In genomic region chr1:66197120-66197519, GRCh38 we compare ENCODE assay signal across 19 cellular contexts.
DNase-seq lines count a peak whose midpoint lies in the region; ATAC-seq and TF ChIP-seq lines count a peak whose summit lies in the region.
"Had no signal": no experiment of that assay in that cellular context is flagged by ENCODE, and none has a peak within 500 bp of the region (broad histone marks: within the 10 kb centered on the region; RNA-seq: fewer than 3 reads in every experiment).

No MANE protein-coding gene starts in this region.

- POLR2A ChIA-PET in A673 (lab: Charles Lee; ENCODE audit: low non-redundant PET) (no interaction called here), SK-N-SH (lab: Yijun Ruan, JAX) (no interaction called here)

- TF ChIP-seq EP300 in SK-N-SH (IDR thresholded peaks at IDR 0.05; ENCODE audit: borderline replicate concordance in 1 of 2, low read depth in 1 of 2, low read length in 1 of 2), result peak in 1 of 2 experiments; percentile 51; a peak in 1 of 4 replicates

- no peaks in the 10 kb centered on the region for H4K20me1 ChIP-seq in SK-N-SH (ENCODE audit: insufficient read depth)
- H4K20me1 ChIP-seq: BLaER1 treated with 17β-estradiol and CSF1 and Interleukin-3, amounts not matched to agents 10 nM and 100 nM had no signal

- H3K79me2 ChIP-seq in SK-N-SH (ENCODE audit: insufficient read depth), result no peaks in the 10 kb centered on the region

- intact Hi-C loops in A673 (cut with micrococcal nuclease; ENCODE audit: unreplicated experiment) (no loop called here), cardiac septum (cut with DNase I) (no loop called here)

- 40% methylated on average over 4 of the region's 4 CpGs for WGBS in SK-N-SH (ENCODE audit: low lambda C conversion rate)

- DNase-seq in A673 (ENCODE audit: low spot score) (no peak), SK-N-SH (no peak), cardiac septum (ENCODE audit: low spot score) (no peak), GM03348 (ENCODE audit: low spot score) (no peak)
- DNase-seq: CD8-positive, alpha-beta T cell; COR-L47; DMS 273 treated with DMSO at 0.1 percent for 48 hours; DMS53; DND-41; EL; HCEC 1CT had no signal

- no peak overlapping the region for H3K9ac ChIP-seq in SK-N-SH
- H3K9ac ChIP-seq: BLaER1 treated with 17β-estradiol and CSF1 and Interleukin-3, amounts not matched to agents 10 nM and 100 nM had no signal

- H3K27ac ChIP-seq in A673 (ENCODE audit: low read depth, low read length, poor library complexity, severe bottlenecking) (peak overlapping the region; percentile 4), SK-N-SH (ENCODE audit: low read depth in 2 of 2, low read length in 1 of 2) (peak overlapping the region; percentile 27 to 87; a peak in 3 of 4 replicates), cingulate gyrus (ENCODE audit: low read depth, low read length) (peak overlapping the region; percentile 57), temporal lobe (ENCODE audit: low read depth, low read length) (peak overlapping the region; percentile 17)
- H3K27ac ChIP-seq: 22Rv1; BLaER1 treated with 17β-estradiol and CSF1 and Interleukin-3, amounts not matched to agents 10 nM and 100 nM had no signal

- H2AFZ ChIP-seq in SK-N-SH (ENCODE audit: low read depth), result no peak overlapping the region; the same call in 1 of the 2 replicates
- H2AFZ ChIP-seq: GM23338 had no signal

- no TSS peak for BruUV-seq in A673 (replicated peaks; lab: Mats Ljungman, UMichigan)

- no peak for ATAC-seq in HG02759 (IDR thresholded peaks at IDR 0.05; ENCODE audit: unreplicated experiment)
- ATAC-seq: A549; CD8-positive, alpha-beta T cell; GM23338; HepG2 had no signal

- H3K36me3 ChIP-seq in A673 (ENCODE audit: insufficient read depth, low read length, poor library complexity, severe bottlenecking) (no peaks in the 10 kb centered on the region), SK-N-SH (replicated peaks in 1 of 2; ENCODE audit: control insufficient read depth in 1 of 2, insufficient read depth in 2 of 2, low read length in 1 of 2) (no peaks in the 10 kb centered on the region)
- H3K36me3 ChIP-seq: BLaER1 treated with 17β-estradiol and CSF1 and Interleukin-3, amounts not matched to agents 10 nM and 100 nM had no signal

- H3K4me3 ChIP-seq in A673 (ENCODE audit: low read depth, low read length, poor library complexity, severe bottlenecking) (no peak overlapping the region), SK-N-SH (ENCODE audit: low read depth in 2 of 2, low read length in 1 of 2) (no peak overlapping the region)
- H3K4me3 ChIP-seq: A549; BLaER1 treated with 17β-estradiol and CSF1 and Interleukin-3, amounts not matched to agents 10 nM and 100 nM; GM23338 had no signal

- H3F3A ChIP-seq in SK-N-SH (replicated peaks; ENCODE audit: insufficient read depth), result no peaks in the 10 kb centered on the region

- no peak overlapping the region for H3K4me2 ChIP-seq in SK-N-SH
- H3K4me2 ChIP-seq: BLaER1 treated with 17β-estradiol and CSF1 and Interleukin-3, amounts not matched to agents 10 nM and 100 nM; GM23338 had no signal

- CTCF ChIA-PET in A673 (lab: Charles Lee) (no interaction called here), SK-N-SH (lab: Yijun Ruan, JAX) (interaction anchor here (1.0 to 3.9 kb wide), 3 partner anchors 45 to 252 kb away, joined by 3 to 28 read pairs (median 3); no protein-coding TSS in a partner anchor)

- H3K27me3 ChIP-seq in A673 (replicated peaks; ENCODE audit: insufficient read depth, low read depth, low read length, poor library complexity), result no peaks in the 10 kb centered on the region
- H3K27me3 ChIP-seq in SK-N-SH (ENCODE audit: insufficient read depth), result no peaks in the 10 kb centered on the region
- H3K27me3 ChIP-seq: BLaER1 treated with 17β-estradiol and CSF1 and Interleukin-3, amounts not matched to agents 10 nM and 100 nM had no signal

- H3K9me3 ChIP-seq in A673 (ENCODE audit: low read depth, low read length, poor library complexity, severe bottlenecking), result no peaks in the 10 kb centered on the region
- no peaks in the 10 kb centered on the region for H3K9me3 ChIP-seq in SK-N-SH
- H3K9me3 ChIP-seq: A549; BLaER1 treated with 17β-estradiol and CSF1 and Interleukin-3, amounts not matched to agents 10 nM and 100 nM had no signal

- TF ChIP-seq RAD21 in SK-N-SH (IDR thresholded peaks at IDR 0.05; ENCODE audit: low read length), result 0 out of 2 replicates have a peak, but pooled peaks have one; percentile 4

- H3K9me2 ChIP-seq in SK-N-SH, result no peaks in the 10 kb centered on the region

- TF ChIP-seq CTCF in A673 (conservative IDR thresholded peaks at IDR 0.05; ENCODE audit: low read depth, low read length) (no peak), SK-N-SH (IDR thresholded peaks at IDR 0.05) (no peak)

- H3K4me1 ChIP-seq in A673 (ENCODE audit: insufficient read depth, low read length, poor library complexity, severe bottlenecking) (peaks cover 11% of the 10 kb centered on the region), SK-N-SH (ENCODE audit: control insufficient read depth in 1 of 2, insufficient read depth in 2 of 2, low read depth in 1 of 2, low read length in 1 of 2) (peaks cover 0 to 15% of the 10 kb centered on the region in 2 experiments; a peak in 2 of 4 replicates)
- H3K4me1 ChIP-seq: BLaER1 treated with 17β-estradiol and CSF1 and Interleukin-3, amounts not matched to agents 10 nM and 100 nM had no signal

TF ChIP-seq in SK-N-SH, 30 proteins besides CTCF, POLR2A, EP300 and RAD21:
- TF ChIP-seq RCOR1 (IDR thresholded peaks at IDR 0.05; ENCODE audit: low read length), result peak; percentile 45; the same call in 1 of the 2 replicates
- peak; percentile 28; the same call in 1 of the 2 replicates for TF ChIP-seq MXI1 (IDR thresholded peaks at IDR 0.05; ENCODE audit: low read depth, low read length)
- peak; percentile 71 for TF ChIP-seq GATA2 (CRISPR knock-in tag; IDR thresholded peaks at IDR 0.05)
- TF ChIP-seq CHD2 (IDR thresholded peaks at IDR 0.05; ENCODE audit: low read length, partially characterized antibody), result peak; percentile 21
- no peak for TF ChIP-seq JUND (IDR thresholded peaks at IDR 0.05)

Comparison
In these comparisons a context has a peak if more than half of its experiments do, and no peak if none do; other contexts are left out.
1. H3K27ac ChIP-seq: peak in every context shown above with its lines; median percentile 57 in SK-N-SH; 57 in cingulate gyrus; 17 in temporal lobe; 4 in A673.